In the genomic region with DNA sequence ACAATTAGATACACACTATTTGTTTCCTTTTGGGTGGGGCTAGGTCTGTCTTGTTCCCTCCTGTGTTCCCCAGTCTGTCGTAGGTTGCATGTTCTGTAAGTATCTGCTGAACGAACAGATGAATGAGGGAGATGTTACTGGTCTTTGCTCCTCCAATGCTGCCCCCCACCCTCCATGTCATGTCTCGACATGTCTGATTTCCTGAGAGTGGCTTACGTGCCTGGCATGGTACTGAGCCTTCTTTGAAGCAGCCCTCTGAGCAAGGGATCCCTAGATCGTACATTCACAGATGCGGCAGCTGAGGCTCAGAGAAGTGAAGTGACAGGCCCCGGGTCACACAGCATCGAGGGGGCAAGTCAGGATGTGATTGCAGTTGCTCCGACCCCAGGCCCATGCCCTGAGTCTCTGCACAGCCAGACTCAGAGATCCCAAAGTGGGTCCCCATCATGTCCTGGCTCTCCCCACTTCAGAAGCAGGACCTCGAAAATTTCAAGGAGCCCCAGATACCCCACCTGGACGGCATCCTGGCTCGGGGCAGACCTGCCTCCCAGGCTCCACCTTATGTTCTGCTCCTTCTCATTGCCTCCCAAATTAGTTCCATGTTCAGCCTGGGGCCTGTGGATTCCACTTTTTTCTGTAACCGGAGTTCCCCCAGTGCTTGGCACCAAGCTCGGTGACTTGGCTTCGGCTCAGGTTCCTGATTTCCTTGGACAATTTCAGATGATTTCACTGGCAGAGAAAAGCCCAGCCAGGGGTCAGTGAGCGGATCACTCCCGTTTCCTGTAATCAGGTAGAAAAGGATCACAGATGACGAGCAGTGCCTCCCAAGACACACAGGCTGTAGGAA, we compare ENCODE assay signal across 18 cellular contexts. TPM values are rescaled to one million over a fixed set of nuclear protein-coding genes. Genes with fewer than 3 reads are reported as not detected.
DNase-seq lines count a peak whose midpoint lies in the region; ATAC-seq and TF ChIP-seq lines count a peak whose summit lies in the region.
"Had no signal": no experiment of that assay in that cellular context is flagged by ENCODE, and none has a peak within 500 bp of the region (broad histone marks: within the 10 kb centered on the region; RNA-seq: fewer than 3 reads in every experiment).

No MANE protein-coding gene starts in this region.

- TF ChIP-seq CTCF in Caco-2 (IDR thresholded peaks at IDR 0.05; ENCODE audit: insufficient read depth in 1 of 2, low read depth in 1 of 2, low read length in 1 of 2, severe bottlenecking in 1 of 2, unreplicated experiment in 1 of 2) (no peak), RWPE2 (IDR thresholded peaks at IDR 0.05; ENCODE audit: poor library complexity, severe bottlenecking) (no peak)

- H3K9me3 Mint-ChIP-seq in Caco-2 (ENCODE audit: unreplicated experiment) (no peaks in the 10 kb centered on the region), immature natural killer cell (peaks cover 0 to under 1% (median 0%) of the 10 kb centered on the region in 6 donors)
- H3K9me3 Mint-ChIP-seq: activated naive CD4-positive, alpha-beta T cell treated with anti-CD3 and anti-CD28 coated beads for 36 hours; dendritic cell treated with granulocyte-macrophage colony-stimulating factor and Interleukin-4, amounts not matched to agents 40 ng/mL and 50 ng/mL, for 4 days had no signal

- H3K4me3 ChIP-seq in Caco-2 (ENCODE audit: low read depth, low read length) (no peak overlapping the region), RWPE2 (ENCODE audit: severe bottlenecking) (no peak overlapping the region)
- H3K4me3 ChIP-seq: SK-N-MC had no signal

- ATAC-seq in RWPE2 (ENCODE audit: low read depth), result no peak

- no peaks in the 10 kb centered on the region for H3K27me3 ChIP-seq in Caco-2 (replicated peaks; ENCODE audit: control insufficient read depth, insufficient read depth, low read length)
- no peaks in the 10 kb centered on the region for H3K27me3 ChIP-seq in RWPE2 (ENCODE audit: insufficient read depth, poor library complexity, severe bottlenecking)
- H3K27me3 ChIP-seq: BE2C, neutrophil had no signal

- CTCF ChIA-PET in Caco-2 (lab: Charles Lee), result no interaction called here

- H3K4me1 Mint-ChIP-seq in Caco-2 (ENCODE audit: low read depth, unreplicated experiment) (no peaks in the 10 kb centered on the region), immature natural killer cell (no peaks in the 10 kb centered on the region)

- H3K27me3 Mint-ChIP-seq in Caco-2 (ENCODE audit: insufficient read depth, unreplicated experiment), result no peaks in the 10 kb centered on the region
- H3K27me3 Mint-ChIP-seq in immature natural killer cell (ENCODE audit: low read depth in 3 of 3), result peaks cover 0 to 5% (median 0%) of the 10 kb centered on the region in 3 donors
- H3K27me3 Mint-ChIP-seq: dendritic cell treated with granulocyte-macrophage colony-stimulating factor and Interleukin-4, amounts not matched to agents 40 ng/mL and 50 ng/mL, for 4 days had no signal

- H3K36me3 ChIP-seq in Caco-2 (ENCODE audit: control insufficient read depth, insufficient read depth, low read length) (no peaks in the 10 kb centered on the region), RWPE2 (ENCODE audit: low read depth) (no peaks in the 10 kb centered on the region)
- H3K36me3 ChIP-seq: BE2C, neutrophil had no signal

- BruUV-seq in Caco-2 (replicated peaks; lab: Mats Ljungman, UMichigan), result no TSS peak

- H3K36me3 Mint-ChIP-seq in Caco-2 (ENCODE audit: insufficient read depth, unreplicated experiment) (no peaks in the 10 kb centered on the region), immature natural killer cell (no peaks in the 10 kb centered on the region)

- no peak overlapping the region for H3K4me3 Mint-ChIP-seq in Caco-2 (ENCODE audit: unreplicated experiment)
- no peak overlapping the region for H3K4me3 Mint-ChIP-seq in immature natural killer cell
- H3K4me3 Mint-ChIP-seq: activated naive CD4-positive, alpha-beta T cell treated with anti-CD3 and anti-CD28 coated beads for 36 hours; dendritic cell treated with granulocyte-macrophage colony-stimulating factor and Interleukin-4, amounts not matched to agents 40 ng/mL and 50 ng/mL, for 4 days had no signal

- POLR2A ChIA-PET in Caco-2 (lab: Charles Lee), result no interaction called here

- DNase-seq in Caco-2, result peak in 1 of 2 experiments; percentile 20
- DNase-seq in RWPE2 (ENCODE audit: low spot score), result peak; percentile 42
- DNase-seq in cardiac septum (ENCODE audit: low spot score), result peak; percentile 19
- peak; percentile 23 for DNase-seq in renal cortical epithelial cell (ENCODE audit: low read depth)
- no peak for DNase-seq in islet precursor cell
- no peak for DNase-seq in stimulated activated CD4-positive, alpha-beta T cell treated with anti-CD3 and anti-CD28 coated beads, Interleukin-4, amount 100 ng/mL, for 24 hours
- DNase-seq in AML-193 (lab: John Stamatoyannopoulos, UW), result no peak
- no peak for DNase-seq in immature natural killer cell
- DNase-seq: activated CD4-positive, alpha-beta T cell treated with anti-CD3 and anti-CD28 coated beads for 4 hours; activated naive CD4-positive, alpha-beta T cell treated with anti-CD3 and anti-CD28 coated beads for 36 hours; BE2C; NCI-H2081; NCI-H510A treated with DMSO at 0.1 percent for 48 hours had no signal

- peak overlapping the region; percentile 75 for H3K27ac Mint-ChIP-seq in Caco-2 (ENCODE audit: unreplicated experiment)
- no peak overlapping the region for H3K27ac Mint-ChIP-seq in immature natural killer cell
- H3K27ac Mint-ChIP-seq: activated naive CD4-positive, alpha-beta T cell treated with anti-CD3 and anti-CD28 coated beads for 36 hours; dendritic cell treated with granulocyte-macrophage colony-stimulating factor and Interleukin-4, amounts not matched to agents 40 ng/mL and 50 ng/mL, for 4 days had no signal

- intact Hi-C loops in Caco-2 (cut with micrococcal nuclease; ENCODE audit: unreplicated experiment) (no loop called here), cardiac septum (cut with DNase I) (no loop called here)

- H3K9me3 ChIP-seq in Caco-2, result no peaks in the 10 kb centered on the region
- no peaks in the 10 kb centered on the region for H3K9me3 ChIP-seq in RWPE2 (ENCODE audit: severe bottlenecking)
- H3K9me3 ChIP-seq: BE2C, neutrophil had no signal

- no peaks in the 10 kb centered on the region for H3K4me1 ChIP-seq in Caco-2
- peaks cover 12% of the 10 kb centered on the region for H3K4me1 ChIP-seq in RWPE2 (ENCODE audit: insufficient read depth, poor library complexity, severe bottlenecking)
- H3K4me1 ChIP-seq: BE2C had no signal

- H3K27ac ChIP-seq in RWPE2 (ENCODE audit: poor library complexity, severe bottlenecking), result no peak overlapping the region
- H3K27ac ChIP-seq: epithelial cell of prostate, neutrophil, SK-N-MC had no signal

RNA-seq across cellular contexts. Expression of a gene that starts 24.7 kb away (rescaled TPM):
- not detected in 2 replicates for total RNA-seq in Caco-2 (2022)
- total RNA-seq in cardiac septum, result not detected
- total RNA-seq in renal cortical epithelial cell, result not detected in 2 replicates
- not detected for polyA plus RNA-seq in immature natural killer cell
- total RNA-seq: activated naive CD4-positive, alpha-beta T cell treated with anti-CD3 and anti-CD28 coated beads for 36 hours; OCI-LY7 had no signal

Comparison
In these comparisons a context has a peak if more than half of its experiments do, and no peak if none do; other contexts are left out.
1. DNase-seq: peak in RWPE2 (single experiment), cardiac septum (single experiment) and renal cortical epithelial cell (single experiment); none in islet precursor cell (single experiment), stimulated activated CD4-positive, alpha-beta T cell treated with anti-CD3 and anti-CD28 coated beads, Interleukin-4, amount 100 ng/mL, for 24 hours (single experiment), AML-193 (0 of 2) and immature natural killer cell (0 of 3).